Comparison of ENCODE assay signal across 8 cellular contexts in genomic region chr12:107684029-107684790, GRCh38. TPM values are rescaled to one million over a fixed set of nuclear protein-coding genes. Genes with fewer than 3 reads are reported as not detected.
DNase-seq lines count a peak whose midpoint lies in the region; ATAC-seq and TF ChIP-seq lines count a peak whose summit lies in the region.
"Had no signal": no experiment of that assay in that cellular context is flagged by ENCODE, and none has a peak within 500 bp of the region (broad histone marks: within the 10 kb centered on the region; RNA-seq: fewer than 3 reads in every experiment).

No MANE protein-coding gene starts in this region.

- H4K20me1 ChIP-seq in neural cell (ENCODE audit: insufficient read depth): no peaks in the 10 kb centered on the region

- no peak overlapping the region for H3K27ac ChIP-seq in neural cell (ENCODE audit: low read length)

- H3K27me3 ChIP-seq in neural cell (ENCODE audit: insufficient read depth, low read depth, low read length): no peaks in the 10 kb centered on the region

- peaks cover 13% of the 10 kb centered on the region for H3K36me3 Mint-ChIP-seq in brain

- H3K4me3 ChIP-seq in LNCaP clone FGC (ENCODE audit: low read depth, low read length): peak overlapping the region; percentile 90
- peak overlapping the region; percentile 80 for H3K4me3 ChIP-seq in neural cell (ENCODE audit: low read length)

- H3K4me1 Mint-ChIP-seq in brain: peaks cover 29% of the 10 kb centered on the region

- ATAC-seq in HG03045 (IDR thresholded peaks at IDR 0.05; ENCODE audit: unreplicated experiment) (no peak), GM21360 (IDR thresholded peaks at IDR 0.05; ENCODE audit: unreplicated experiment) (no peak)

- H3F3A ChIP-seq in neural cell (ENCODE audit: insufficient read depth, low read length, poor library complexity, severe bottlenecking): no peaks in the 10 kb centered on the region

- no peaks in the 10 kb centered on the region for H3K9me2 ChIP-seq in neural cell (ENCODE audit: insufficient read depth, low read length)

- H3K79me2 ChIP-seq in neural cell (replicated peaks; ENCODE audit: insufficient read depth, low read length): peaks cover 17% of the 10 kb centered on the region

- peak overlapping the region; percentile 89 to 99 (median 94) for H3K4me3 Mint-ChIP-seq in brain

- H3K9me3 Mint-ChIP-seq in brain: peaks cover 0 to 6% (median 3%) of the 10 kb centered on the region in 5 experiments

- H3K9me3 ChIP-seq in neural cell (ENCODE audit: low read length): no peaks in the 10 kb centered on the region

- no peak for TF ChIP-seq EP300 in neural cell (conservative IDR thresholded peaks at IDR 0.05; ENCODE audit: poor library complexity, severe bottlenecking)

- H3K27me3 Mint-ChIP-seq in brain: peaks cover 17% of the 10 kb centered on the region

- H2AFZ ChIP-seq in neural cell (ENCODE audit: low read depth, low read length): no peak overlapping the region

- peak overlapping the region; percentile 19 to 99 (median 94) for H3K27ac Mint-ChIP-seq in brain

- DNase-seq in EH (ENCODE audit: low read depth) (peak; percentile 47), LNCaP clone FGC (ENCODE audit: low read depth) (no peak), dermis blood vessel endothelial cell (no peak)
- DNase-seq: activated effector memory CD4-positive, alpha-beta T cell treated with anti-CD3 and anti-CD28 coated beads, Interleukin-2, amount 50 U/mL, for 16 hours had no signal

- TF ChIP-seq RAD21 in neural cell (conservative IDR thresholded peaks at IDR 0.05): no peak

- no peak overlapping the region for H3K9ac ChIP-seq in neural cell (ENCODE audit: low read length)

- TF ChIP-seq CTCF in LNCaP clone FGC (IDR thresholded peaks at IDR 0.05; ENCODE audit: control insufficient read depth, extremely low read depth, insufficient read depth) (no peak), brain (conservative IDR thresholded peaks at IDR 0.05) (no peak), neural cell (IDR thresholded peaks at IDR 0.05; ENCODE audit: poor library complexity, severe bottlenecking) (no peak)

- H3K36me3 ChIP-seq in neural cell (ENCODE audit: insufficient read depth, low read length): no peaks in the 10 kb centered on the region

- H3K4me2 ChIP-seq in neural cell (ENCODE audit: low read length): no peak overlapping the region

TF ChIP-seq in neural cell, 6 proteins besides CTCF, POLR2A, EP300 and RAD21:
- TF ChIP-seq EZH2 (IDR thresholded peaks at IDR 0.05; ENCODE audit: borderline replicate concordance, insufficient read depth, low read length, poor library complexity, severe bottlenecking) (no peak), MXI1 (conservative IDR thresholded peaks at IDR 0.05; ENCODE audit: poor library complexity, severe bottlenecking) (no peak), REST (IDR thresholded peaks at IDR 0.05; ENCODE audit: borderline replicate concordance) (no peak), POLR2AphosphoS5 (IDR thresholded peaks at IDR 0.05) (no peak), TAF1 (IDR thresholded peaks at IDR 0.05; ENCODE audit: low read depth) (no peak), SMC3 (conservative IDR thresholded peaks at IDR 0.05; ENCODE audit: poor library complexity) (no peak)

RNA-seq across cellular contexts. Expression of gene PWP1, which starts 1.4 kb away (rescaled TPM):
- polyA plus RNA-seq in brain (ENCODE audit: insufficient read depth, low read depth, low replicate concordance) (37.3 TPM), neural cell (119 and 127 TPM in 2 replicates)
- polyA minus RNA-seq in neural cell: 81.8 and 132 TPM in 2 replicates
- total RNA-seq in dermis blood vessel endothelial cell: 118 and 160 TPM in 2 replicates
